ENCODE assay signal across 23 cellular contexts in genomic region chrX:134774190-134775048, GRCh38. TPM values are rescaled to one million over a fixed set of nuclear protein-coding genes. Genes with fewer than 3 reads are reported as not detected.
DNase-seq lines count a peak whose midpoint lies in the region; ATAC-seq, FAIRE-seq and TF ChIP-seq lines count a peak whose summit lies in the region.
"Had no signal": no experiment of that assay in that cellular context is flagged by ENCODE, and none has a peak within 500 bp of the region (broad histone marks: within the 10 kb centered on the region; RNA-seq: fewer than 3 reads in every experiment).

No MANE protein-coding gene starts in this region.

- no peak for TF ChIP-seq CTCF in RWPE2 (IDR thresholded peaks at IDR 0.05; ENCODE audit: poor library complexity, severe bottlenecking)
- TF ChIP-seq CTCF in osteocyte (IDR thresholded peaks at IDR 0.05), result no peak

- DNase-seq in GM19239 (ENCODE audit: insufficient read length, low spot score) (no peak), RWPE2 (ENCODE audit: low spot score) (no peak), iris pigment epithelial cell (ENCODE audit: low read depth) (peak; percentile 46), NCI-H2227 (lab: John Stamatoyannopoulos, UW; ENCODE audit: unreplicated experiment) (no peak), osteocyte (ENCODE audit: extremely low spot score, unreplicated experiment) (no peak), NOMO-1 treated with DMSO at 0.1 percent for 48 hours (lab: John Stamatoyannopoulos, UW; ENCODE audit: unreplicated experiment) (no peak), C1 segment of cervical spinal cord (lab: John Stamatoyannopoulos, UW) (no peak)
- DNase-seq: activated CD4-positive, alpha-beta T cell treated with anti-CD3 and anti-CD28 coated beads, Interleukin-2, amount 50 U/mL, for 1 hour; activated CD8-positive, alpha-beta memory T cell treated with anti-CD3 and anti-CD28 coated beads, Interleukin-2, amount 50 U/mL, for 48 hours; activated gamma-delta T cell; amygdala; DMS153; effector CD4-positive, alpha-beta T cell; heart right ventricle; Kasumi-1; mammary epithelial cell; NCI-H1092 treated with DMSO at 0.1 percent for 48 hours; NCI-H526 treated with DMSO at 0.1 percent for 48 hours; OCI-M1; right cardiac atrium; thyroid gland had no signal

- no peaks in the 10 kb centered on the region for H3K4me1 ChIP-seq in RWPE2 (ENCODE audit: insufficient read depth, poor library complexity, severe bottlenecking)
- H3K4me1 ChIP-seq: heart right ventricle, thyroid gland had no signal

- FAIRE-seq in G401.6 (lab: Jason Lieb, UNC) (peak; percentile 28), GM19239 (lab: Jason Lieb, UNC) (peak; percentile 83)

- peaks cover 6% of the 10 kb centered on the region for H3K36me3 Mint-ChIP-seq in osteocyte (ENCODE audit: unreplicated experiment)

- H3K27ac Mint-ChIP-seq in osteocyte (ENCODE audit: unreplicated experiment), result no peak overlapping the region

- no peaks in the 10 kb centered on the region for H3K9me3 Mint-ChIP-seq in osteocyte (ENCODE audit: unreplicated experiment)
- H3K9me3 Mint-ChIP-seq: central memory CD8-positive, alpha-beta T cell had no signal

- H3K36me3 ChIP-seq in RWPE2 (ENCODE audit: low read depth), result peaks cover 7% of the 10 kb centered on the region

- H3K27ac ChIP-seq in RWPE2 (ENCODE audit: poor library complexity, severe bottlenecking), result peak overlapping the region; percentile 14
- H3K27ac ChIP-seq: heart right ventricle, thyroid gland had no signal

- no peaks in the 10 kb centered on the region for H3K4me1 Mint-ChIP-seq in osteocyte (ENCODE audit: unreplicated experiment)
- H3K4me1 Mint-ChIP-seq: central memory CD8-positive, alpha-beta T cell had no signal

- no peak for ATAC-seq in RWPE2 (ENCODE audit: low read depth)
- ATAC-seq: heart right ventricle, right cardiac atrium had no signal

- no peak overlapping the region for H3K4me3 ChIP-seq in RWPE2 (ENCODE audit: severe bottlenecking)
- H3K4me3 ChIP-seq: heart right ventricle, thyroid gland had no signal

- no peaks in the 10 kb centered on the region for H3K9me3 ChIP-seq in RWPE2 (ENCODE audit: severe bottlenecking)
- H3K9me3 ChIP-seq: heart right ventricle, thyroid gland had no signal

- no peaks in the 10 kb centered on the region for H3K27me3 Mint-ChIP-seq in osteocyte (ENCODE audit: unreplicated experiment)
- H3K27me3 Mint-ChIP-seq: central memory CD8-positive, alpha-beta T cell had no signal

- H3K4me3 Mint-ChIP-seq in osteocyte (ENCODE audit: unreplicated experiment), result no peak overlapping the region
- H3K4me3 Mint-ChIP-seq: central memory CD8-positive, alpha-beta T cell had no signal

- H3K27me3 ChIP-seq in RWPE2 (ENCODE audit: insufficient read depth, poor library complexity, severe bottlenecking), result no peaks in the 10 kb centered on the region
- H3K27me3 ChIP-seq: thyroid gland had no signal

RNA-seq across cellular contexts. Expression of gene PABIR2, which starts 22.6 kb away (rescaled TPM):
- 13.5 and 14.0 TPM in 2 replicates for total RNA-seq in osteocyte
